In genomic region chr21:45541221-45542039, GRCh38 we compare ENCODE assay signal across 8 cellular contexts. TPM values are rescaled to one million over a fixed set of nuclear protein-coding genes. Genes with fewer than 3 reads are reported as not detected.
A peak's percentile ranks its signal among the peaks of the same experiment; 100 is the strongest.
DNase-seq lines count a peak whose midpoint lies in the region; ATAC-seq and TF ChIP-seq lines count a peak whose summit lies in the region.

No MANE protein-coding gene starts in this region.

- no peak for TF ChIP-seq CTCF in GM12865 (IDR thresholded peaks at IDR 0.05; ENCODE audit: insufficient read depth, low read depth, low read length, missing control alignments)

- H3K36me3 ChIP-seq in thymus (ENCODE audit: control insufficient read depth, insufficient read depth): peaks cover 2% of the 10 kb centered on the region

- H3K9me3 ChIP-seq in thymus (ENCODE audit: control insufficient read depth): no peaks in the 10 kb centered on the region

- 23% methylated on average over 50 of the region's 50 CpGs for WGBS in thymus

- DNase-seq in GM12865 (ENCODE audit: low read depth) (peak; percentile 86), RPMI7951 (ENCODE audit: low read depth) (peak; percentile 59), activated gamma-delta T cell (lab: John Stamatoyannopoulos, UW) (peak; percentile 65), germinal center (ENCODE audit: low spot score) (peak; percentile 78), nucleus accumbens (lab: John Stamatoyannopoulos, UW) (peak in 38 of 56 donors; percentile 23 to 86 (median 53))

- no peaks in the 10 kb centered on the region for H3K27me3 ChIP-seq in thymus (ENCODE audit: control insufficient read depth, insufficient read depth)

- no peak overlapping the region for H3K27ac ChIP-seq in thymus (ENCODE audit: low read depth)

- H3K4me1 ChIP-seq in thymus (ENCODE audit: control insufficient read depth, insufficient read depth, low read length): peaks cover 14% of the 10 kb centered on the region

- H3K4me3 ChIP-seq in GM12865 (ENCODE audit: low read depth, low read length): peak overlapping the region; percentile 97
- peak overlapping the region; percentile 81 for H3K4me3 ChIP-seq in thymus (ENCODE audit: low read length)

- ATAC-seq in HG03460 (IDR thresholded peaks at IDR 0.05; ENCODE audit: unreplicated experiment) (peak; percentile 44), GM18861 (IDR thresholded peaks at IDR 0.05; ENCODE audit: unreplicated experiment) (no peak)

RNA-seq across cellular contexts. Expression of gene SLC19A1, which starts 0.8 kb away (rescaled TPM):
- total RNA-seq in RPMI7951 (2014; rRNA removed; shearing (Covaris generic)): 7.4 and 8.3 TPM in 2 replicates
- polyA plus RNA-seq in thymus: 8.9 TPM
